21 cellular contexts compared by ENCODE assay signal in the genomic region with DNA sequence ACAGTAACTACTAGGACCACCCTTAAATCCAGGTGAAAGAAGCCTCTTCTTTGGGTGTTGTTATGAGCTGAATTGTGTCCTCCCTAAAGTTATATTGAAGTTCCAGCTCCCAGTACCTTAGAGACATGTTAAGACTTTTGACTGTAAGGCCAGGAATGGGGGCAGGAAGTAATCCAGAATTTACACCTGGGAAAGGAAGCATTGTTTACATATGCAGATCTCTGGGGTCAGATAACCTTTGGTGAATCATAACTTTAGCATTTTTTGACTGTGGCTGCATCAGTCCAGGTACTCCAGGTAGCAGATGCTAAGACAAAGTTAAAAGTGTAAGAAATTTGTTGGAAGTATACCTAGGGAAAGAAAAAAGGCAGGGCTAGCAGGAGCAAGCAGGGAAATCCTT.
"Had no signal": no experiment of that assay in that cellular context is flagged by ENCODE, and none has a peak within 500 bp of the region (broad histone marks: within the 10 kb centered on the region; RNA-seq: fewer than 3 reads in every experiment).

No MANE protein-coding gene starts in this region.

- DNase-seq: activated CD4-positive, alpha-beta memory T cell treated with anti-CD3 and anti-CD28 coated beads for 36 hours; activated CD4-positive, alpha-beta T cell treated with anti-CD3 and anti-CD28 coated beads for 4 hours; activated naive CD4-positive, alpha-beta T cell treated with Interleukin-2 at 50 U/mL for 16 hours; activated naive CD8-positive, alpha-beta T cell treated with anti-CD3 and anti-CD28 coated beads, Interleukin-2, amount 10 ng/mL, durations not matched to agents 7 days and 5 days; activated T-cell treated with anti-CD3 and anti-CD28 coated beads, Interleukin-2, amount 50 U/mL, for 1 hour; amygdala; caudate nucleus; dorsolateral prefrontal cortex; erythroblast; left ventricle myocardium inferior; mucosa of descending colon; naive B cell; right cardiac atrium; stimulated activated naive CD8-positive, alpha-beta T cell treated with anti-CD3 and anti-CD28 coated beads, Interleukin-15, Interleukin-2, amounts not matched to agents 100 U/mL and 50 U/mL, for 24 hours; substantia nigra; tibial artery had no signal

- H3K9me3 ChIP-seq: mucosa of descending colon, prostate gland, tibial artery, vagina had no signal

- H3K4me1 Mint-ChIP-seq: activated naive CD8-positive, alpha-beta T cell treated with anti-CD3 and anti-CD28 coated beads, Interleukin-2, amount 10 ng/mL, durations not matched to agents 7 days and 5 days; naive B cell had no signal

- H3K36me3 Mint-ChIP-seq: activated CD4-positive, alpha-beta memory T cell treated with anti-CD3 and anti-CD28 coated beads for 36 hours; activated naive CD8-positive, alpha-beta T cell treated with anti-CD3 and anti-CD28 coated beads, Interleukin-2, amount 10 ng/mL, durations not matched to agents 7 days and 5 days; naive B cell had no signal

- H3K4me3 Mint-ChIP-seq: activated CD4-positive, alpha-beta memory T cell treated with anti-CD3 and anti-CD28 coated beads for 36 hours; activated naive CD8-positive, alpha-beta T cell treated with anti-CD3 and anti-CD28 coated beads, Interleukin-2, amount 10 ng/mL, durations not matched to agents 7 days and 5 days; naive B cell; neural crest cell had no signal

- H3K27me3 ChIP-seq: dorsolateral prefrontal cortex, tibial artery, vagina had no signal

- H3K4me3 ChIP-seq: dorsolateral prefrontal cortex, left ventricle myocardium inferior, mucosa of descending colon, prostate gland, skin epidermis, tibial artery, vagina had no signal

- ATAC-seq: mucosa of descending colon; right cardiac atrium; stimulated activated naive CD8-positive, alpha-beta T cell treated with anti-CD3 and anti-CD28 coated beads, Interleukin-15, Interleukin-2, amounts not matched to agents 100 U/mL and 50 U/mL, for 24 hours had no signal

- H3K36me3 ChIP-seq: left ventricle myocardium inferior, prostate gland, tibial artery, vagina had no signal

- H3K27ac Mint-ChIP-seq: activated CD4-positive, alpha-beta memory T cell treated with anti-CD3 and anti-CD28 coated beads for 36 hours; activated naive CD8-positive, alpha-beta T cell treated with anti-CD3 and anti-CD28 coated beads, Interleukin-2, amount 10 ng/mL, durations not matched to agents 7 days and 5 days; activated T-helper 2 cell treated with anti-CD3 and anti-CD28 coated beads, Interferon-gamma antibody, Interleukin-2, Interleukin-4, amounts not matched to agents 10 μg/mL and 5 μg/mL and 100 μg/mL, durations not matched to agents 14 hours and 24 hours and 36 hours; naive B cell had no signal

- H3K4me1 ChIP-seq: left ventricle myocardium inferior, prostate gland, tibial artery, vagina had no signal

- H3K9me3 Mint-ChIP-seq: activated CD4-positive, alpha-beta memory T cell treated with anti-CD3 and anti-CD28 coated beads for 36 hours; activated naive CD8-positive, alpha-beta T cell treated with anti-CD3 and anti-CD28 coated beads, Interleukin-2, amount 10 ng/mL, durations not matched to agents 7 days and 5 days; activated T-helper 2 cell treated with anti-CD3 and anti-CD28 coated beads, Interferon-gamma antibody, Interleukin-2, Interleukin-4, amounts not matched to agents 10 μg/mL and 5 μg/mL and 100 μg/mL, durations not matched to agents 14 hours and 24 hours and 36 hours had no signal

- H3K27me3 Mint-ChIP-seq: activated CD4-positive, alpha-beta memory T cell treated with anti-CD3 and anti-CD28 coated beads for 36 hours; naive B cell had no signal

- H3K27ac ChIP-seq: dorsolateral prefrontal cortex, left ventricle myocardium inferior, prostate gland, skin epidermis, tibial artery, vagina had no signal
